Comparison of ENCODE assay signal across 29 cellular contexts in the genomic region with DNA sequence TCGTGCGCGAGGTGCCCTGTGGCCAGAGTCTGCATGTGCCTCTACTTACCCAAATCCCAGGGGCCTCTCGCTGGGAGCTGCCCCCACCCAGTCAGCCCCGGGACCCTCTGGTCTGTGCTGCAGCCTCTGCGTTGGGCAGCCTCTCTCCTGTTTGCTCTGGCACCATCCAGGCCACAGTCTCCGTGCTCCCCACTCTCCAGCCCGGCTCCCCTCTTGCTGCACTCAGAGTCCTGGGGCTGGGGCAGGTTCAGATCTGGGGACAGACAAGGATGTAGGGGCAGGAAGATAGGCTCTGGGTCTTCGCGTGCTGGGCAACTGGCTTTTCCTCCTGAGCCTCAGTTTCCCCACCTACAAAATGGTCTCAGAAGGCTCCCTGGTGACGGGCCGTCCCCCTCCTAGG.
"Had no signal": no experiment of that assay in that cellular context is flagged by ENCODE, and none has a peak within 500 bp of the region (broad histone marks: within the 10 kb centered on the region; RNA-seq: fewer than 3 reads in every experiment).

No MANE protein-coding gene starts in this region.

- H2AFZ ChIP-seq: parathyroid adenoma had no signal

- H3K4me2 ChIP-seq: smooth muscle cell had no signal

- H3K27ac ChIP-seq: ovary, parathyroid adenoma, psoas muscle, skin epidermis, spleen, thoracic aorta, thyroid gland, upper lobe of left lung had no signal

- H3K27me3 ChIP-seq: ovary had no signal

- H3K4me1 ChIP-seq: parathyroid adenoma had no signal

- H3K79me2 ChIP-seq: parathyroid adenoma had no signal

- H3K9ac ChIP-seq: parathyroid adenoma had no signal

- ATAC-seq: naive thymus-derived CD8-positive, alpha-beta T cell; natural killer cell treated with Interleukin-12 subunit alpha and Interleukin-12 subunit beta and Interleukin-15 and Interleukin-18, amount 100 ng/mL, for 72 hours; psoas muscle; right cardiac atrium; sciatic nerve; stimulated activated naive CD8-positive, alpha-beta T cell treated with anti-CD3 and anti-CD28 coated beads, Interleukin-15, amount 100 ng/mL, for 72 hours; stimulated activated naive CD8-positive, alpha-beta T cell treated with anti-CD3 and anti-CD28 coated beads, Interleukin-15, Interleukin-2, amounts not matched to agents 100 U/mL and 50 U/mL, for 24 hours had no signal

- DNase-seq: naive B cell; naive thymus-derived CD8-positive, alpha-beta T cell; nephron progenitor cell; occipital lobe; ovary; posterior cingulate gyrus; psoas muscle; right cardiac atrium; spleen; stimulated activated CD4-positive, alpha-beta T cell treated with anti-CD3 and anti-CD28 coated beads, Interleukin-12 subunit alpha, Interleukin-12 subunit beta, amount 100 ng/mL, for 4 hours; stimulated activated CD4-positive, alpha-beta T cell treated with anti-CD3 and anti-CD28 coated beads, Interleukin-1b, Interleukin-23, amount 100 ng/mL, for 48 hours; stimulated activated CD4-positive, alpha-beta T cell treated with anti-CD3 and anti-CD28 coated beads, Interleukin-4, amount 100 ng/mL, for 1 hour; stimulated activated CD4-positive, alpha-beta T cell treated with anti-CD3 and anti-CD28 coated beads, Interleukin-4, amount 100 ng/mL, for 4 hours; stimulated activated CD8-positive, alpha-beta memory T cell treated with anti-CD3 and anti-CD28 coated beads, Interleukin-4, amount 100 ng/mL, for 48 hours; stimulated activated naive CD4-positive, alpha-beta T cell; stimulated activated naive CD8-positive, alpha-beta T cell treated with anti-CD3 and anti-CD28 coated beads, Interleukin-15, amount 100 ng/mL, for 72 hours; stimulated activated naive CD8-positive, alpha-beta T cell treated with anti-CD3 and anti-CD28 coated beads, Interleukin-15, Interleukin-2, amounts not matched to agents 100 U/mL and 50 U/mL, for 24 hours; substantia nigra; thyroid gland; trophoblast cell had no signal

- H3K4me3 ChIP-seq: ovary, psoas muscle, skin epidermis, smooth muscle cell, spleen, thoracic aorta, thyroid gland, tibial nerve, upper lobe of left lung had no signal

- H3K9me3 ChIP-seq: psoas muscle, thoracic aorta, thyroid gland, tibial nerve, upper lobe of left lung had no signal

- FAIRE-seq: urothelium cell line had no signal

- H3K36me3 ChIP-seq: ovary, spleen, thoracic aorta, thyroid gland, tibial nerve, upper lobe of left lung had no signal
